In genomic region chr3:72582211-72582878, GRCh38 we compare ENCODE assay signal across 1 cellular context.
TF ChIP-seq lines count a peak whose summit lies in the region.

No MANE protein-coding gene starts in this region.

TF ChIP-seq in HepG2, 621 proteins besides CTCF, POLR2A, EP300 and RAD21 (continued from another document and continues in another):
- TF ChIP-seq, protein P1, sequence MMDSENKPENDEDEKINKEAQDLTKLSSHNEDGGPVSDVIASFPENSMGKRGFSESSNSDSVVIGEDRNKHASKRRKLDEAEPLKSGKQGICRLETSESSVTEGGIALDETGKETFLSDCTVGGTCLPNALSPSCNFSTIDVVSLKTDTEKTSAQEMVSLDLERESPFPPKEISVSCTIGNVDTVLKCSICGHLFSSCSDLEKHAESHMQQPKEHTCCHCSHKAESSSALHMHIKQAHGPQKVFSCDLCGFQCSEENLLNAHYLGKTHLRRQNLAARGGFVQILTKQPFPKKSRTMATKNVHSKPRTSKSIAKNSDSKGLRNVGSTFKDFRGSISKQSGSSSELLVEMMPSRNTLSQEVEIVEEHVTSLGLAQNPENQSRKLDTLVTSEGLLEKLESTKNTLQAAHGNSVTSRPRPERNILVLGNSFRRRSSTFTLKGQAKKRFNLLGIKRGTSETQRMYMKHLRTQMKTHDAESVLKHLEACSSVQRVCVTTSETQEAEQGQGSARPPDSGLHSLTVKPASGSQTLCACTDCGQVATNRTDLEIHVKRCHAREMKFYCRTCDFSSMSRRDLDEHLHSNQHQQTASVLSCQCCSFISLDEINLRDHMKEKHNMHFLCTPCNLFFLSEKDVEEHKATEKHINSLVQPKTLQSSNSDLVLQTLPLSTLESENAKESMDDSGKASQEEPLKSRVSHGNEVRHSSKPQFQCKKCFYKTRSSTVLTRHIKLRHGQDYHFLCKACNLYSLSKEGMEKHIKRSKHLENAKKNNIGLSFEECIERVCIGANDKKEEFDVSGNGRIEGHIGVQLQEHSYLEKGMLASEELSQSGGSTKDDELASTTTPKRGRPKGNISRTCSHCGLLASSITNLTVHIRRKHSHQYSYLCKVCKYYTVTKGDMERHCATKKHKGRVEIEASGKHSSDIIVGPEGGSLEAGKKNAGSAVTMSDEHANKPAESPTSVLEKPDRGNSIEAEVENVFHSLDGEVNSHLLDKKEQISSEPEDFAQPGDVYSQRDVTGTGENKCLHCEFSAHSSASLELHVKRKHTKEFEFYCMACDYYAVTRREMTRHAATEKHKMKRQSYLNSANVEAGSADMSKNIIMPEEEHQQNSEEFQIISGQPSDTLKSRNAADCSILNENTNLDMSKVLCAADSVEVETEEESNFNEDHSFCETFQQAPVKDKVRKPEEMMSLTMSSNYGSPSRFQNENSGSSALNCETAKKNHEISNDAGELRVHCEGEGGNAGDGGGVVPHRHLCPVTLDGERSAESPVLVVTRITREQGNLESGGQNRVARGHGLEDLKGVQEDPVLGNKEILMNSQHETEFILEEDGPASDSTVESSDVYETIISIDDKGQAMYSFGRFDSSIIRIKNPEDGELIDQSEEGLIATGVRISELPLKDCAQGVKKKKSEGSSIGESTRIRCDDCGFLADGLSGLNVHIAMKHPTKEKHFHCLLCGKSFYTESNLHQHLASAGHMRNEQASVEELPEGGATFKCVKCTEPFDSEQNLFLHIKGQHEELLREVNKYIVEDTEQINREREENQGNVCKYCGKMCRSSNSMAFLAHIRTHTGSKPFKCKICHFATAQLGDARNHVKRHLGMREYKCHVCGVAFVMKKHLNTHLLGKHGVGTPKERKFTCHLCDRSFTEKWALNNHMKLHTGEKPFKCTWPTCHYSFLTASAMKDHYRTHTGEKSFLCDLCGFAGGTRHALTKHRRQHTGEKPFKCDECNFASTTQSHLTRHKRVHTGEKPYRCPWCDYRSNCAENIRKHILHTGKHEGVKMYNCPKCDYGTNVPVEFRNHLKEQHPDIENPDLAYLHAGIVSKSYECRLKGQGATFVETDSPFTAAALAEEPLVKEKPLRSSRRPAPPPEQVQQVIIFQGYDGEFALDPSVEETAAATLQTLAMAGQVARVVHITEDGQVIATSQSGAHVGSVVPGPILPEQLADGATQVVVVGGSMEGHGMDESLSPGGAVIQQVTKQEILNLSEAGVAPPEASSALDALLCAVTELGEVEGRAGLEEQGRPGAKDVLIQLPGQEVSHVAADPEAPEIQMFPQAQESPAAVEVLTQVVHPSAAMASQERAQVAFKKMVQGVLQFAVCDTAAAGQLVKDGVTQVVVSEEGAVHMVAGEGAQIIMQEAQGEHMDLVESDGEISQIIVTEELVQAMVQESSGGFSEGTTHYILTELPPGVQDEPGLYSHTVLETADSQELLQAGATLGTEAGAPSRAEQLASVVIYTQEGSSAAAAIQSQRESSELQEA (CRISPR knock-in tag; IDR thresholded peaks at IDR 0.05; ENCODE audit: not compliant biosample characterization): no peak
- no peak for TF ChIP-seq MTA3 (CRISPR knock-in tag; IDR thresholded peaks at IDR 0.05)
- TF ChIP-seq, protein P2, sequence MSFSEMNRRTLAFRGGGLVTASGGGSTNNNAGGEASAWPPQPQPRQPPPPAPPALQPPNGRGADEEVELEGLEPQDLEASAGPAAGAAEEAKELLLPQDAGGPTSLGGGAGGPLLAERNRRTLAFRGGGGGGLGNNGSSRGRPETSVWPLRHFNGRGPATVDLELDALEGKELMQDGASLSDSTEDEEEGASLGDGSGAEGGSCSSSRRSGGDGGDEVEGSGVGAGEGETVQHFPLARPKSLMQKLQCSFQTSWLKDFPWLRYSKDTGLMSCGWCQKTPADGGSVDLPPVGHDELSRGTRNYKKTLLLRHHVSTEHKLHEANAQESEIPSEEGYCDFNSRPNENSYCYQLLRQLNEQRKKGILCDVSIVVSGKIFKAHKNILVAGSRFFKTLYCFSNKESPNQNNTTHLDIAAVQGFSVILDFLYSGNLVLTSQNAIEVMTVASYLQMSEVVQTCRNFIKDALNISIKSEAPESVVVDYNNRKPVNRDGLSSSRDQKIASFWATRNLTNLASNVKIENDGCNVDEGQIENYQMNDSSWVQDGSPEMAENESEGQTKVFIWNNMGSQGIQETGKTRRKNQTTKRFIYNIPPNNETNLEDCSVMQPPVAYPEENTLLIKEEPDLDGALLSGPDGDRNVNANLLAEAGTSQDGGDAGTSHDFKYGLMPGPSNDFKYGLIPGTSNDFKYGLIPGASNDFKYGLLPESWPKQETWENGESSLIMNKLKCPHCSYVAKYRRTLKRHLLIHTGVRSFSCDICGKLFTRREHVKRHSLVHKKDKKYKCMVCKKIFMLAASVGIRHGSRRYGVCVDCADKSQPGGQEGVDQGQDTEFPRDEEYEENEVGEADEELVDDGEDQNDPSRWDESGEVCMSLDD (CRISPR knock-in tag; IDR thresholded peaks at IDR 0.05; ENCODE audit: borderline replicate concordance): no peak
- peak; percentile 77 for TF ChIP-seq ZMYM4 (CRISPR knock-in tag; IDR thresholded peaks at IDR 0.05)
- TF ChIP-seq ZSCAN31 (CRISPR knock-in tag; IDR thresholded peaks at IDR 0.05; ENCODE audit: low read depth): no peak; the same call in 1 of the 2 replicates
- TF ChIP-seq, protein P3, sequence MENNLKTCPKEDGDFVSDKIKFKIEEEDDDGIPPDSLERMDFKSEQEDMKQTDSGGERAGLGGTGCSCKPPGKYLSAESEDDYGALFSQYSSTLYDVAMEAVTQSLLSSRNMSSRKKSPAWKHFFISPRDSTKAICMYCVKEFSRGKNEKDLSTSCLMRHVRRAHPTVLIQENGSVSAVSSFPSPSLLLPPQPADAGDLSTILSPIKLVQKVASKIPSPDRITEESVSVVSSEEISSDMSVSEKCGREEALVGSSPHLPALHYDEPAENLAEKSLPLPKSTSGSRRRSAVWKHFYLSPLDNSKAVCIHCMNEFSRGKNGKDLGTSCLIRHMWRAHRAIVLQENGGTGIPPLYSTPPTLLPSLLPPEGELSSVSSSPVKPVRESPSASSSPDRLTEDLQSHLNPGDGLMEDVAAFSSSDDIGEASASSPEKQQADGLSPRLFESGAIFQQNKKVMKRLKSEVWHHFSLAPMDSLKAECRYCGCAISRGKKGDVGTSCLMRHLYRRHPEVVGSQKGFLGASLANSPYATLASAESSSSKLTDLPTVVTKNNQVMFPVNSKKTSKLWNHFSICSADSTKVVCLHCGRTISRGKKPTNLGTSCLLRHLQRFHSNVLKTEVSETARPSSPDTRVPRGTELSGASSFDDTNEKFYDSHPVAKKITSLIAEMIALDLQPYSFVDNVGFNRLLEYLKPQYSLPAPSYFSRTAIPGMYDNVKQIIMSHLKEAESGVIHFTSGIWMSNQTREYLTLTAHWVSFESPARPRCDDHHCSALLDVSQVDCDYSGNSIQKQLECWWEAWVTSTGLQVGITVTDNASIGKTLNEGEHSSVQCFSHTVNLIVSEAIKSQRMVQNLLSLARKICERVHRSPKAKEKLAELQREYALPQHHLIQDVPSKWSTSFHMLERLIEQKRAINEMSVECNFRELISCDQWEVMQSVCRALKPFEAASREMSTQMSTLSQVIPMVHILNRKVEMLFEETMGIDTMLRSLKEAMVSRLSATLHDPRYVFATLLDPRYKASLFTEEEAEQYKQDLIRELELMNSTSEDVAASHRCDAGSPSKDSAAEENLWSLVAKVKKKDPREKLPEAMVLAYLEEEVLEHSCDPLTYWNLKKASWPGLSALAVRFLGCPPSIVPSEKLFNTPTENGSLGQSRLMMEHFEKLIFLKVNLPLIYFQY (CRISPR knock-in tag; IDR thresholded peaks at IDR 0.05; ENCODE audit: borderline replicate concordance): no peak
- TF ChIP-seq ZNF772 (CRISPR knock-in tag; IDR thresholded peaks at IDR 0.05): no peak
- TF ChIP-seq, protein P4, sequence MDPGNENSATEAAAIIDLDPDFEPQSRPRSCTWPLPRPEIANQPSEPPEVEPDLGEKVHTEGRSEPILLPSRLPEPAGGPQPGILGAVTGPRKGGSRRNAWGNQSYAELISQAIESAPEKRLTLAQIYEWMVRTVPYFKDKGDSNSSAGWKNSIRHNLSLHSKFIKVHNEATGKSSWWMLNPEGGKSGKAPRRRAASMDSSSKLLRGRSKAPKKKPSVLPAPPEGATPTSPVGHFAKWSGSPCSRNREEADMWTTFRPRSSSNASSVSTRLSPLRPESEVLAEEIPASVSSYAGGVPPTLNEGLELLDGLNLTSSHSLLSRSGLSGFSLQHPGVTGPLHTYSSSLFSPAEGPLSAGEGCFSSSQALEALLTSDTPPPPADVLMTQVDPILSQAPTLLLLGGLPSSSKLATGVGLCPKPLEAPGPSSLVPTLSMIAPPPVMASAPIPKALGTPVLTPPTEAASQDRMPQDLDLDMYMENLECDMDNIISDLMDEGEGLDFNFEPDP (CRISPR knock-in tag; conservative IDR thresholded peaks at IDR 0.05): no peak
- TF ChIP-seq GZF1 (CRISPR knock-in tag; IDR thresholded peaks at IDR 0.05): no peak
- TF ChIP-seq, protein P5, sequence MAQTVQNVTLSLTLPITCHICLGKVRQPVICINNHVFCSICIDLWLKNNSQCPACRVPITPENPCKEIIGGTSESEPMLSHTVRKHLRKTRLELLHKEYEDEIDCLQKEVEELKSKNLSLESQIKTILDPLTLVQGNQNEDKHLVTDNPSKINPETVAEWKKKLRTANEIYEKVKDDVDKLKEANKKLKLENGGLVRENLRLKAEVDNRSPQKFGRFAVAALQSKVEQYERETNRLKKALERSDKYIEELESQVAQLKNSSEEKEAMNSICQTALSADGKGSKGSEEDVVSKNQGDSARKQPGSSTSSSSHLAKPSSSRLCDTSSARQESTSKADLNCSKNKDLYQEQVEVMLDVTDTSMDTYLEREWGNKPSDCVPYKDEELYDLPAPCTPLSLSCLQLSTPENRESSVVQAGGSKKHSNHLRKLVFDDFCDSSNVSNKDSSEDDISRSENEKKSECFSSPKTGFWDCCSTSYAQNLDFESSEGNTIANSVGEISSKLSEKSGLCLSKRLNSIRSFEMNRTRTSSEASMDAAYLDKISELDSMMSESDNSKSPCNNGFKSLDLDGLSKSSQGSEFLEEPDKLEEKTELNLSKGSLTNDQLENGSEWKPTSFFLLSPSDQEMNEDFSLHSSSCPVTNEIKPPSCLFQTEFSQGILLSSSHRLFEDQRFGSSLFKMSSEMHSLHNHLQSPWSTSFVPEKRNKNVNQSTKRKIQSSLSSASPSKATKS (CRISPR knock-in tag; IDR thresholded peaks at IDR 0.05): no peak
- TF ChIP-seq ZEB1 (IDR thresholded peaks at IDR 0.05; ENCODE audit: insufficient replicate concordance, low read depth): no peak
- no peak for TF ChIP-seq SRY (CRISPR knock-in tag; IDR thresholded peaks at IDR 0.05)
- TF ChIP-seq ZNF296 (CRISPR knock-in tag; conservative IDR thresholded peaks at IDR 0.05): no peak
- TF ChIP-seq, protein P6, sequence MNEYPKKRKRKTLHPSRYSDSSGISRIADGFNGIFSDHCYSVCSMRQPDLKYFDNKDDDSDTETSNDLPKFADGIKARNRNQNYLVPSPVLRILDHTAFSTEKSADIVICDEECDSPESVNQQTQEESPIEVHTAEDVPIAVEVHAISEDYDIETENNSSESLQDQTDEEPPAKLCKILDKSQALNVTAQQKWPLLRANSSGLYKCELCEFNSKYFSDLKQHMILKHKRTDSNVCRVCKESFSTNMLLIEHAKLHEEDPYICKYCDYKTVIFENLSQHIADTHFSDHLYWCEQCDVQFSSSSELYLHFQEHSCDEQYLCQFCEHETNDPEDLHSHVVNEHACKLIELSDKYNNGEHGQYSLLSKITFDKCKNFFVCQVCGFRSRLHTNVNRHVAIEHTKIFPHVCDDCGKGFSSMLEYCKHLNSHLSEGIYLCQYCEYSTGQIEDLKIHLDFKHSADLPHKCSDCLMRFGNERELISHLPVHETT (CRISPR knock-in tag; conservative IDR thresholded peaks at IDR 0.05): no peak
- no peak for TF ChIP-seq TAF1 (CRISPR knock-in tag; IDR thresholded peaks at IDR 0.05)
- 0 out of 2 replicates have a peak, but pooled peaks have one; percentile 34 for TF ChIP-seq ZNF264 (CRISPR knock-in tag; IDR thresholded peaks at IDR 0.05)
- no peak for TF ChIP-seq FOSL2 (CRISPR knock-in tag; IDR thresholded peaks at IDR 0.05)
- TF ChIP-seq MLXIP (CRISPR knock-in tag; IDR thresholded peaks at IDR 0.05; ENCODE audit: borderline replicate concordance): no peak
- no peak for TF ChIP-seq DMAP1 (CRISPR knock-in tag; IDR thresholded peaks at IDR 0.05)
- TF ChIP-seq SIX4 (CRISPR knock-in tag; IDR thresholded peaks at IDR 0.05): no peak; the same call in 1 of the 2 replicates
- TF ChIP-seq PATZ1 (CRISPR knock-in tag; IDR thresholded peaks at IDR 0.05): peak; percentile 46; the same call in 1 of the 2 replicates
- TF ChIP-seq KLF9 (CRISPR knock-in tag; IDR thresholded peaks at IDR 0.05; ENCODE audit: low read depth): no peak
- TF ChIP-seq MEIS2 (CRISPR knock-in tag; IDR thresholded peaks at IDR 0.05): no peak
- TF ChIP-seq GLMP (CRISPR knock-in tag; IDR thresholded peaks at IDR 0.05; ENCODE audit: borderline replicate concordance): no peak
